Comparison of ENCODE assay signal across 18 cellular contexts in genomic region chr10:127013251-127013656, GRCh38.
DNase-seq lines count a peak whose midpoint lies in the region; ATAC-seq, FAIRE-seq and TF ChIP-seq lines count a peak whose summit lies in the region.
"Had no signal": no experiment of that assay in that cellular context is flagged by ENCODE, and none has a peak within 500 bp of the region (broad histone marks: within the 10 kb centered on the region; RNA-seq: fewer than 3 reads in every experiment).

No MANE protein-coding gene starts in this region.

- intact Hi-C loops in colonic mucosa (cut with DNase I) (no loop called here), kidney (cut with DNase I) (no loop called here), pancreas (cut with DNase I) (no loop called here), posterior vena cava (cut with DNase I) (loop anchor here in 1 of 2 donors (10.0 kb wide), 1 partner anchor 108 kb away; the partner anchor contains the start of gene DOCK1)

- DNase-seq in M059J (ENCODE audit: low read depth) (peak; percentile 78), colonic mucosa (peak; percentile 80), kidney (no peak), pancreas (peak in 4 of 6 donors; percentile 21 to 45 (median 40)), posterior vena cava (ENCODE audit: low spot score) (no peak)
- DNase-seq: activated CD4-positive, CD25-positive, alpha-beta regulatory T cell treated with anti-CD3 and anti-CD28 coated beads, Interleukin-2, amount 50 U/mL, for 72 hours; activated gamma-delta T cell; GF-D8; IMR-90; SHP77; stimulated activated naive CD4-positive, alpha-beta T cell treated with Interleukin-2 at 50 U/mL for 16 hours; T-helper 17 cell had no signal

- peak overlapping the region; percentile 14 to 55 for H3K9ac ChIP-seq in colonic mucosa (ENCODE audit: low read depth in 2 of 2, low read length in 2 of 2)
- H3K9ac ChIP-seq in kidney (ENCODE audit: low read length in 2 of 2) = peak overlapping the region in 1 of 2 donors; percentile 7

- H3K9me3 ChIP-seq in colonic mucosa (no peaks in the 10 kb centered on the region), kidney (ENCODE audit: control insufficient read depth in 1 of 2, low read length in 2 of 2) (no peaks in the 10 kb centered on the region), pancreas (no peaks in the 10 kb centered on the region)
- H3K9me3 ChIP-seq: neutrophil, vagina had no signal

- H3K4me3 ChIP-seq in colonic mucosa (no peak overlapping the region), kidney (ENCODE audit: low read length in 2 of 2) (peak overlapping the region in 1 of 2 donors; percentile 6), pancreas (peak overlapping the region in 2 of 4 donors; percentile 14 to 15)
- H3K4me3 ChIP-seq: vagina had no signal

- H3K4me1 ChIP-seq in colonic mucosa (peaks cover 9% of the 10 kb centered on the region), kidney (ENCODE audit: control insufficient read depth in 1 of 2, insufficient read depth in 1 of 2, low read depth in 1 of 2, low read length in 2 of 2) (peaks cover 4 to 29% of the 10 kb centered on the region in 2 donors), pancreas (peaks cover 3 to 10% (median 6%) of the 10 kb centered on the region in 3 donors)

- WGBS in pancreas, 2 donors = 11 to 14% methylated on average over 9 of the region's 9 CpGs

- TF ChIP-seq CTCF in colonic mucosa (IDR thresholded peaks at IDR 0.05) = no peak
- no peak for TF ChIP-seq CTCF in kidney (IDR thresholded peaks at IDR 0.05; ENCODE audit: borderline replicate concordance, extremely low read depth, insufficient read depth)
- TF ChIP-seq CTCF in pancreas (IDR thresholded peaks at IDR 0.05) = no peak

- H3K36me3 ChIP-seq in colonic mucosa (no peaks in the 10 kb centered on the region), kidney (ENCODE audit: control insufficient read depth in 1 of 2, insufficient read depth in 2 of 2, low read length in 2 of 2) (peaks cover under 1 to 7% of the 10 kb centered on the region in 2 donors), pancreas (no peaks in the 10 kb centered on the region)
- H3K36me3 ChIP-seq: neutrophil, vagina had no signal

- H3K27ac ChIP-seq in colonic mucosa (peak overlapping the region; percentile 93), kidney (ENCODE audit: low read depth in 2 of 2, low read length in 2 of 2) (peak overlapping the region; percentile 73 to 82), pancreas (peak overlapping the region; percentile 33 to 86 (median 66))
- H3K27ac ChIP-seq: neutrophil, vagina had no signal

- ATAC-seq in pancreas (peak; percentile 38 to 67 (median 59)), GM18502 (IDR thresholded peaks at IDR 0.05; ENCODE audit: poor library complexity, unreplicated experiment) (no peak), GM21515 (IDR thresholded peaks at IDR 0.05; ENCODE audit: unreplicated experiment) (no peak), GM18498 (IDR thresholded peaks at IDR 0.05; ENCODE audit: unreplicated experiment) (no peak)
- ATAC-seq: T-helper 17 cell had no signal

- H3K27me3 ChIP-seq in colonic mucosa (no peaks in the 10 kb centered on the region), pancreas (no peaks in the 10 kb centered on the region)
- H3K27me3 ChIP-seq: vagina had no signal

- no peak for FAIRE-seq in kidney (lab: Jason Lieb, UNC)
- no peak for FAIRE-seq in pancreas (lab: Jason Lieb, UNC)
- FAIRE-seq: astrocyte had no signal

Comparison
In these comparisons a context has a peak if more than half of its experiments do, and no peak if none do; other contexts are left out.
1. DNase-seq: peak in M059J (single experiment), colonic mucosa (single experiment) and pancreas (4 of 6); none in kidney (single experiment) and posterior vena cava (single experiment).
2. ATAC-seq: peak in pancreas (4 of 4); none in GM18502 (single experiment), GM21515 (single experiment) and GM18498 (single experiment).
3. Peak in every context shown above with its lines, with median percentiles within 50 percentile points of each other: H3K27ac ChIP-seq.